1 cellular context compared by ENCODE assay signal in genomic region chr11:64844330-64845124, GRCh38.
TF ChIP-seq lines count a peak whose summit lies in the region.

CDC42BPG (minus strand) TSS chr11:64844653; CDS start chr11:64844569, 84 bp downstream.

TF ChIP-seq in HEK293, 187 proteins besides CTCF, POLR2A, EP300 and RAD21 (continued from another document):
- TF ChIP-seq PATZ1 (tag by site-specific recombination; IDR thresholded peaks at IDR 0.05) (peak; percentile 82; the same call in 1 of the 2 replicates), ZNF707 (tag by site-specific recombination; IDR thresholded peaks at IDR 0.05) (no peak), KLF10 (tag by site-specific recombination; IDR thresholded peaks at IDR 0.05) (no peak), KLF9 (tag by site-specific recombination; IDR thresholded peaks at IDR 0.05; ENCODE audit: low read depth) (0 out of 2 replicates have a peak, but pooled peaks have one; percentile 3), MEIS1 (CRISPR knock-in tag; IDR thresholded peaks at IDR 0.05; ENCODE audit: borderline replicate concordance) (no peak), PBX3 (CRISPR knock-in tag; IDR thresholded peaks at IDR 0.05) (peak; percentile 53; the same call in 1 of the 2 replicates), ZNF548 (tag by site-specific recombination; IDR thresholded peaks at IDR 0.05) (no peak), ZNF366 (tag by site-specific recombination; conservative IDR thresholded peaks at IDR 0.05) (no peak), ZNF18 (tag by site-specific recombination; IDR thresholded peaks at IDR 0.05) (no peak), EGR2 (tag by site-specific recombination; IDR thresholded peaks at IDR 0.05; ENCODE audit: low read depth) (0 out of 2 replicates have a peak, but pooled peaks have one; percentile 5), MYNN (tag by site-specific recombination; IDR thresholded peaks at IDR 0.05; ENCODE audit: borderline replicate concordance) (no peak)
